ENCODE assay signal across 1 cellular context in the genomic region with DNA sequence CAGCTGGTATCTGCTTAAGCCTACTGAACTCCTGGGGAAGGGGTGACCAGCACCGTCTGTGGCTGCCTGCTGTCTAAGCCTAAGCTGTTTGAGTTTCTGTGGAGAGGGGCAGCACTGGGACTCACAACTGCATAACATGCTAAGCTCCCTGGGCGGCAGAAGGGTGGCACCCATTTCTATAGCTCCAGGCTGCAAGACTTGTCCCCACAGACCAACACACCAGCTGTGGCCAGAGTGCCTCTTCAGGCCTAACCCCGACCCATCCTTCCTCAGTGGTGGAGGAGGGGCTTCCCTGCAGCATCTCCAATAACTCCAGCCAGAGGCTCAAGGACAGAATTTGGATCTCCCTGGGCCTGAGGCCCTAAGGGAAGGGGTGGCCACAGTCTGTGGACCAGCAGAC.
TF ChIP-seq lines count a peak whose summit lies in the region.

No MANE protein-coding gene starts in this region.

TF ChIP-seq in GM12891, 5 proteins besides CTCF, POLR2A, EP300 and RAD21:
- TF ChIP-seq POLR2AphosphoS5 (IDR thresholded peaks at IDR 0.05; ENCODE audit: low read depth, low read length) (no peak), TAF1 (IDR thresholded peaks at IDR 0.05; ENCODE audit: low read depth, low read length) (no peak), SPI1 (IDR thresholded peaks at IDR 0.05; ENCODE audit: low read depth, low read length) (no peak), PAX5 (IDR thresholded peaks at IDR 0.05; ENCODE audit: insufficient read depth, low read length, severe bottlenecking) (no peak), POU2F2 (IDR thresholded peaks at IDR 0.05; ENCODE audit: low read depth, low read length) (no peak)
